ENCODE assay signal across 19 cellular contexts in the genomic region with DNA sequence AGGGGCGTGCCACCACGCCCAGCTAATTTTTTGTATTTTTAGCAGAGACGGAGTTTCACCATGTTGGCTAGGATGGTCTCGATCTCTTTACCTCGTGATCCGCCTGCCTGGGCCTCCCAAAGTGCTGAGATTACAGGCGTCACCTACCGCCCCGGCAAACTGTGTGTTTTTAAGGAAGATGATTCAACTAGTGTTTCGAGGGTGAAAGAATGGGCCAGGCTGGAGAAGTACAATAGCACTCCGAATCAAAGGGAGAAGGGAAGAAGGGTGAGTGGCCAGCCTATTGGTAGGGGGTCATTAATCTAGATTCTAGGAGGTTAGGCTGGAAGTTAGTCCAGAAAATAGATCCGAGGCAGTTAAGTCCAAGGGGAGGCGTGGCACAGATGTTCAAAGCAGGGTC. TPM values are rescaled to one million over a fixed set of nuclear protein-coding genes. Genes with fewer than 3 reads are reported as not detected.
DNase-seq lines count a peak whose midpoint lies in the region; ATAC-seq and TF ChIP-seq lines count a peak whose summit lies in the region.
"Had no signal": no experiment of that assay in that cellular context is flagged by ENCODE, and none has a peak within 500 bp of the region (broad histone marks: within the 10 kb centered on the region; RNA-seq: fewer than 3 reads in every experiment).

No MANE protein-coding gene starts in this region.

- H3K4me2 ChIP-seq in GM23338 = peak overlapping the region; percentile 84
- peak overlapping the region; percentile 34; the same call in 1 of the 2 replicates for H3K4me2 ChIP-seq in OCI-LY7 (ENCODE audit: low read length)

- no peaks in the 10 kb centered on the region for H3K9me2 ChIP-seq in GM23338 (ENCODE audit: insufficient read depth)
- H3K9me2 ChIP-seq in OCI-LY7 (ENCODE audit: insufficient read depth, low read length) = no peaks in the 10 kb centered on the region

- CTCF ChIA-PET in OCI-LY7 (lab: Charles Lee; ENCODE audit: unreplicated experiment) = no interaction called here

- no TSS peak for BruUV-seq in OCI-LY7 (replicated peaks; lab: Mats Ljungman, UMichigan)

- H3K4me3 Mint-ChIP-seq in GM23338 (peak overlapping the region; percentile 76; the same call in 2 of the 3 replicates), progenitor cell of endocrine pancreas (ENCODE audit: low read depth) (peak overlapping the region; percentile 27)
- H3K4me3 Mint-ChIP-seq: activated CD8-positive, alpha-beta memory T cell treated with anti-CD3 and anti-CD28 coated beads, Interleukin-2, amount 10 ng/mL, durations not matched to agents 7 days and 5 days had no signal

- peak overlapping the region; percentile 82 for H3K27ac ChIP-seq in GM23338 (ENCODE audit: low read depth)
- no peak overlapping the region for H3K27ac ChIP-seq in OCI-LY7 (ENCODE audit: low read depth, low read length, poor library complexity, severe bottlenecking)
- H3K27ac ChIP-seq in tibial artery = no peak overlapping the region
- H3K27ac ChIP-seq: breast epithelium, C4-2B, tibial nerve had no signal

- H3K9me3 ChIP-seq in OCI-LY7 (ENCODE audit: low read length) (no peaks in the 10 kb centered on the region), iPS-18c (ENCODE audit: control insufficient read depth, insufficient read depth, low read length) (no peaks in the 10 kb centered on the region), tibial artery (no peaks in the 10 kb centered on the region), mucosa of descending colon (no peaks in the 10 kb centered on the region)
- H3K9me3 ChIP-seq: breast epithelium, MG63, tibial nerve had no signal

- H3K36me3 ChIP-seq in GM23338 (ENCODE audit: insufficient read depth) (no peaks in the 10 kb centered on the region), OCI-LY7 (ENCODE audit: insufficient read depth, low read length) (no peaks in the 10 kb centered on the region), tibial artery (no peaks in the 10 kb centered on the region), mucosa of descending colon (ENCODE audit: low read depth) (no peaks in the 10 kb centered on the region)
- H3K36me3 ChIP-seq: breast epithelium, MG63, tibial nerve had no signal

- no peak for ATAC-seq in GM23338
- no peak for ATAC-seq in mucosa of descending colon

- peaks cover 34% of the 10 kb centered on the region for H3K79me2 ChIP-seq in GM23338 (replicated peaks; ENCODE audit: insufficient read depth)
- no peaks in the 10 kb centered on the region for H3K79me2 ChIP-seq in OCI-LY7 (ENCODE audit: insufficient read depth, low read depth, low read length)

- no peaks in the 10 kb centered on the region for H3K27me3 ChIP-seq in GM23338 (ENCODE audit: insufficient read depth)
- H3K27me3 ChIP-seq in tibial artery = peaks cover 0 to 75% of the 10 kb centered on the region in 2 donors

- DNase-seq in GM23338 (ENCODE audit: low spot score) (no peak), OCI-LY7 (ENCODE audit: low spot score) (no peak), progenitor cell of endocrine pancreas (ENCODE audit: low spot score, unreplicated experiment) (no peak), tibial artery (no peak), superior temporal gyrus (ENCODE audit: extremely low spot score) (no peak), mucosa of descending colon (no peak)
- DNase-seq: activated CD4-positive, CD25-positive, alpha-beta regulatory T cell; effector CD4-positive, alpha-beta T cell; NCI-H2029; NCI-H526 treated with DMSO at 0.1 percent for 48 hours; SW 1271 had no signal

- H3K36me3 Mint-ChIP-seq in GM23338 (ENCODE audit: low read depth) = peaks cover 3% of the 10 kb centered on the region; the same call in 1 of the 3 replicates
- H3K36me3 Mint-ChIP-seq in progenitor cell of endocrine pancreas (ENCODE audit: insufficient read depth) = no peaks in the 10 kb centered on the region

- POLR2A ChIA-PET in OCI-LY7 (lab: Charles Lee) = interaction anchor here (0.6 kb wide), 1 partner anchor 125 kb away, joined by 3 read pairs; no protein-coding TSS in a partner anchor

- H3F3A ChIP-seq in GM23338 (replicated peaks; ENCODE audit: low read depth) = peaks cover 19% of the 10 kb centered on the region

- H3K27me3 Mint-ChIP-seq in GM23338 (ENCODE audit: insufficient read depth, low read depth, poor library complexity) (peaks cover 7% of the 10 kb centered on the region), progenitor cell of endocrine pancreas (peaks cover 2% of the 10 kb centered on the region)

- no peaks in the 10 kb centered on the region for H3K9me3 Mint-ChIP-seq in GM23338
- no peaks in the 10 kb centered on the region for H3K9me3 Mint-ChIP-seq in progenitor cell of endocrine pancreas (ENCODE audit: low read depth)
- H3K9me3 Mint-ChIP-seq: stimulated activated naive CD8-positive, alpha-beta T cell treated with anti-CD3 and anti-CD28 coated beads, Interleukin-15, amount 100 ng/mL, for 72 hours had no signal

- H3K4me1 ChIP-seq in GM23338 (ENCODE audit: insufficient read depth) (peaks cover 22% of the 10 kb centered on the region), OCI-LY7 (ENCODE audit: insufficient read depth, low read length, poor library complexity, severe bottlenecking) (peaks cover 14% of the 10 kb centered on the region), tibial artery (peaks cover 0 to 26% (median 22%) of the 10 kb centered on the region in 4 donors), mucosa of descending colon (ENCODE audit: low read depth) (peaks cover 5% of the 10 kb centered on the region)

- H3K27ac Mint-ChIP-seq in GM23338 (peak overlapping the region; percentile 67), progenitor cell of endocrine pancreas (no peak overlapping the region)
- H3K27ac Mint-ChIP-seq: activated CD8-positive, alpha-beta memory T cell treated with anti-CD3 and anti-CD28 coated beads, Interleukin-2, amount 10 ng/mL, durations not matched to agents 7 days and 5 days had no signal

- H3K4me1 Mint-ChIP-seq in GM23338 = peaks cover 18% of the 10 kb centered on the region
- peaks cover 18% of the 10 kb centered on the region for H3K4me1 Mint-ChIP-seq in progenitor cell of endocrine pancreas (ENCODE audit: low read depth)

- peaks cover 2% of the 10 kb centered on the region; the same call in 1 of the 2 replicates for H4K20me1 ChIP-seq in GM23338 (replicated peaks; ENCODE audit: insufficient read depth)
- H4K20me1 ChIP-seq in OCI-LY7 (ENCODE audit: insufficient read depth, low read length) = no peaks in the 10 kb centered on the region

- intact Hi-C loops in OCI-LY7 (cut with micrococcal nuclease; ENCODE audit: unreplicated experiment) (loop anchor here (5.0 kb wide), 2 partner anchors 131 to 194 kb away; no protein-coding TSS in a partner anchor), tibial artery (cut with DNase I; ENCODE audit: low total_unique reads) (no loop called here), mucosa of descending colon (cut with DNase I, micrococcal nuclease) (no loop called here)

- TF ChIP-seq CTCF in GM23338 (conservative IDR thresholded peaks at IDR 0.05; ENCODE audit: low read depth in 2 of 2) = no peak
- TF ChIP-seq CTCF in OCI-LY7 (conservative IDR thresholded peaks at IDR 0.05; ENCODE audit: low read length) = no peak
- TF ChIP-seq CTCF in progenitor cell of endocrine pancreas (IDR thresholded peaks at IDR 0.05; ENCODE audit: unreplicated experiment) = no peak
- no peak for TF ChIP-seq CTCF in tibial artery (IDR thresholded peaks at IDR 0.05)
- TF ChIP-seq CTCF in mucosa of descending colon (IDR thresholded peaks at IDR 0.05) = no peak

- H3K4me3 ChIP-seq in GM23338 = peak overlapping the region; percentile 68
- no peak overlapping the region for H3K4me3 ChIP-seq in OCI-LY7 (ENCODE audit: low read depth, low read length, poor library complexity, severe bottlenecking)
- H3K4me3 ChIP-seq in iPS-18c (ENCODE audit: insufficient read depth, low read depth, low read length) = peak overlapping the region; percentile 15; the same call in 1 of the 2 replicates
- H3K4me3 ChIP-seq in tibial artery = no peak overlapping the region
- H3K4me3 ChIP-seq in mucosa of descending colon = no peak overlapping the region
- H3K4me3 ChIP-seq: breast epithelium, lung, MG63, tibial nerve had no signal

- 0 out of 2 replicates have a peak overlapping the region, but pooled peaks have one; percentile 21 for H2AFZ ChIP-seq in GM23338
- H2AFZ ChIP-seq in OCI-LY7 (ENCODE audit: low read length) = peak overlapping the region; percentile 78; the same call in 1 of the 2 replicates

TF ChIP-seq in GM23338, 12 proteins besides CTCF, POLR2A, EP300 and RAD21:
- TF ChIP-seq NANOG (IDR thresholded peaks at IDR 0.05; ENCODE audit: borderline replicate concordance) = no peak
- no peak for TF ChIP-seq STAT1 (IDR thresholded peaks at IDR 0.05; ENCODE audit: unreplicated experiment)
- TF ChIP-seq EZH2 (IDR thresholded peaks at IDR 0.05; ENCODE audit: low read depth, unreplicated experiment) = no peak
- no peak for TF ChIP-seq JUNB (IDR thresholded peaks at IDR 0.05; ENCODE audit: unreplicated experiment)
- no peak for TF ChIP-seq EZH2phosphoT487 (IDR thresholded peaks at IDR 0.05; ENCODE audit: unreplicated experiment)
- TF ChIP-seq, protein P1, sequence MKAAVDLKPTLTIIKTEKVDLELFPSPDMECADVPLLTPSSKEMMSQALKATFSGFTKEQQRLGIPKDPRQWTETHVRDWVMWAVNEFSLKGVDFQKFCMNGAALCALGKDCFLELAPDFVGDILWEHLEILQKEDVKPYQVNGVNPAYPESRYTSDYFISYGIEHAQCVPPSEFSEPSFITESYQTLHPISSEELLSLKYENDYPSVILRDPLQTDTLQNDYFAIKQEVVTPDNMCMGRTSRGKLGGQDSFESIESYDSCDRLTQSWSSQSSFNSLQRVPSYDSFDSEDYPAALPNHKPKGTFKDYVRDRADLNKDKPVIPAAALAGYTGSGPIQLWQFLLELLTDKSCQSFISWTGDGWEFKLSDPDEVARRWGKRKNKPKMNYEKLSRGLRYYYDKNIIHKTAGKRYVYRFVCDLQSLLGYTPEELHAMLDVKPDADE (IDR thresholded peaks at IDR 0.05) = no peak
- no peak for TF ChIP-seq CREB1 (CRISPR knock-in tag; IDR thresholded peaks at IDR 0.05; ENCODE audit: low read depth)
TF ChIP-seq in GM23338: peak in this region for 0.

RNA-seq across cellular contexts. Expression of gene CECR2, which starts 2.9 kb away (rescaled TPM):
- total RNA-seq in GM23338 (2014; rRNA removed; shearing (Covaris generic)) = 106 and 110 TPM in 2 replicates
- polyA plus RNA-seq in GM23338 (2016; fragmentation: Nextera tagmentation; extraction: Ambion mirVana) = 18.4 and 24.2 TPM in 2 replicates
- 0.09 TPM in 1 of 2 replicates, not detected in the other for total RNA-seq in OCI-LY7 (2014; rRNA removed; shearing (Covaris generic))
- 0.53 and 0.63 TPM in 2 replicates for total RNA-seq in OCI-LY7 (2022)
- 37.6 and 40.5 TPM in 2 replicates for total RNA-seq in progenitor cell of endocrine pancreas
- total RNA-seq in mucosa of descending colon = 1 to 10 TPM in 1 of 3 donors, under 1 TPM in 2; 0.27 to 1.4 (median 0.29) TPM

Comparison
In these comparisons a context has a peak if more than half of its experiments do, and no peak if none do; other contexts are left out.
1. H3K4me3 ChIP-seq: peak in GM23338 (single experiment) and iPS-18c (single experiment); none in OCI-LY7 (single experiment), tibial artery (0 of 2) and mucosa of descending colon (single experiment).
2. RNA of gene CECR2, which starts 2.9 kb away (total RNA-seq): 106 to 110 TPM in GM23338 and 37.6 to 40.5 TPM in progenitor cell of endocrine pancreas; 0.09 to 0.63 TPM in OCI-LY7 and 0.27 to 1.4 TPM in mucosa of descending colon; every median in the first group is over 10 times any median in the second.